12 cellular contexts compared by ENCODE assay signal in the genomic region with DNA sequence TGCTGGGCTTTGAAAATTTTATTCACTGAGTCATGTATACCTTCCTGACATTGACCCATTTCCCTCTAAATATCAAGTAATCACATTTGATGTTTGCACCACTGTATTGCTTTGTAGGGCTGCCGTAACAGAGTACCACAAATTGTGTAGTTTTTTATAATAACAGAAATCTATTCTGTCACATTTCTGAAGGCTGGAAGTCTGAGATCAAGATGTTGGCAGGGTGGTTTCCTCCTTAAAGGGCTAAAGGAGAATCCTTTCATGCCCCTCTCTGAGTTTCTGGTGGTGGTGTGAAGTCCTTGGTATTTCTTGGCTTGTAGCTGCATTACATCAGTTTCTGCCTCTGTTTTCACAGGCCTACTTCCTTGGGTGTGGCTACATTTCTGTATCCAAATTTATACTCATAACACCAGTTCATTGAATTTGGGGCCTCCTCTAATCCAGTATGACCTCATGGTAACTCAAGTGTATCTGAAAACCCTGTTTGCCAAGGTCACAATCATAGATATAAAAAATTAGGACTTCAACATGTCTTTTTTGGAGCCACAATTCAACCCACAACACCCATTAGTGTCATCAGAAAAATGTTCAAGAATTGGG. TPM values are rescaled to one million over a fixed set of nuclear protein-coding genes. Genes with fewer than 3 reads are reported as not detected.
DNase-seq lines count a peak whose midpoint lies in the region; ATAC-seq and TF ChIP-seq lines count a peak whose summit lies in the region.
"Had no signal": no experiment of that assay in that cellular context is flagged by ENCODE, and none has a peak within 500 bp of the region (broad histone marks: within the 10 kb centered on the region; RNA-seq: fewer than 3 reads in every experiment).

No MANE protein-coding gene starts in this region.

- no peaks in the 10 kb centered on the region for H3K9me3 ChIP-seq in GM23248 (ENCODE audit: low read depth)
- no peaks in the 10 kb centered on the region for H3K9me3 ChIP-seq in PC-9 (ENCODE audit: insufficient read depth, low read depth)
- H3K9me3 ChIP-seq in testis = no peaks in the 10 kb centered on the region

- ATAC-seq in HG02623 (IDR thresholded peaks at IDR 0.05; ENCODE audit: unreplicated experiment) = no peak

- peaks cover 6% of the 10 kb centered on the region for H3K4me1 ChIP-seq in GM23248 (ENCODE audit: insufficient read depth)
- H3K4me1 ChIP-seq in PC-9 (replicated peaks; ENCODE audit: insufficient read depth) = peaks cover 13% of the 10 kb centered on the region
- no peaks in the 10 kb centered on the region for H3K4me1 ChIP-seq in testis

- intact Hi-C loops in PC-9 (cut with micrococcal nuclease; ENCODE audit: unreplicated experiment) = no loop called here
- intact Hi-C loops in testis (cut with DNase I; ENCODE audit: low total_unique reads) = no loop called here

- peak; percentile 39 for DNase-seq in GM23248
- DNase-seq in PC-9 = peak in 1 of 2 experiments; percentile 37
- DNase-seq in dermis blood vessel endothelial cell = peak; percentile 45
- DNase-seq in myocyte (ENCODE audit: low read depth) = peak; percentile 14
- DNase-seq in stimulated activated naive CD4-positive, alpha-beta T cell treated with Interleukin-2 at 50 U/mL for 16 hours (lab: John Stamatoyannopoulos, UW) = no peak
- no peak for DNase-seq in testis
- DNase-seq: SHP77 treated with DMSO at 0.1 percent for 48 hours; stimulated activated CD4-positive, alpha-beta T cell treated with anti-CD3 and anti-CD28 coated beads, Interleukin-4, amount 100 ng/mL, for 4 hours; WERI-Rb-1 had no signal

- H3K79me2 ChIP-seq in GM23248 (ENCODE audit: insufficient read depth) = no peaks in the 10 kb centered on the region
- no peaks in the 10 kb centered on the region for H3K79me2 ChIP-seq in PC-9 (ENCODE audit: low read depth)

- no peaks in the 10 kb centered on the region for H3K36me3 ChIP-seq in GM23248 (ENCODE audit: low read depth)
- no peaks in the 10 kb centered on the region for H3K36me3 ChIP-seq in PC-9 (ENCODE audit: low read depth)
- H3K36me3 ChIP-seq in testis (ENCODE audit: low read depth, missing control alignments) = no peaks in the 10 kb centered on the region
- H3K36me3 ChIP-seq: WERI-Rb-1 had no signal

- H3K27ac ChIP-seq in GM23248 (no peak overlapping the region), PC-9 (peak overlapping the region; percentile 64), testis (no peak overlapping the region)
- H3K27ac ChIP-seq: WERI-Rb-1 had no signal

- CTCF ChIA-PET in PC-9 (lab: Charles Lee) = no interaction called here

- H3K27me3 ChIP-seq in GM23248 (replicated peaks; ENCODE audit: insufficient read depth) = peaks cover 15% of the 10 kb centered on the region; the same call in 1 of the 2 replicates
- no peaks in the 10 kb centered on the region for H3K27me3 ChIP-seq in PC-9 (ENCODE audit: insufficient read depth, low read depth)
- no peaks in the 10 kb centered on the region for H3K27me3 ChIP-seq in testis

- BruUV-seq in PC-9 (replicated peaks; lab: Mats Ljungman, UMichigan) = no TSS peak

- H4K20me1 ChIP-seq in GM23248 (ENCODE audit: insufficient read depth) (no peaks in the 10 kb centered on the region), PC-9 (ENCODE audit: insufficient read depth) (no peaks in the 10 kb centered on the region)

- H2AFZ ChIP-seq in GM23248 (no peak overlapping the region), PC-9 (peak overlapping the region; percentile 1; the same call in 1 of the 2 replicates)

- no peak for TF ChIP-seq POLR2A in testis (IDR thresholded peaks at IDR 0.05)

- TF ChIP-seq CTCF in PC-9 (conservative IDR thresholded peaks at IDR 0.05) (no peak), testis (IDR thresholded peaks at IDR 0.05) (no peak)

- no peaks in the 10 kb centered on the region for H3K9me2 ChIP-seq in GM23248 (ENCODE audit: insufficient read depth)
- no peaks in the 10 kb centered on the region for H3K9me2 ChIP-seq in PC-9 (ENCODE audit: insufficient read depth)

- H3F3A ChIP-seq in GM23248 (ENCODE audit: insufficient read depth) = no peaks in the 10 kb centered on the region
- no peaks in the 10 kb centered on the region for H3F3A ChIP-seq in PC-9 (ENCODE audit: insufficient read depth, low read depth)

- no peak overlapping the region for H3K4me3 ChIP-seq in GM23248
- H3K4me3 ChIP-seq in PC-9 = no peak overlapping the region
- H3K4me3 ChIP-seq in testis = no peak overlapping the region

- POLR2A ChIA-PET in PC-9 (lab: Charles Lee; ENCODE audit: unreplicated experiment) = no interaction called here

- H3K4me2 ChIP-seq in GM23248 (ENCODE audit: unreplicated experiment) (no peak overlapping the region), PC-9 (peak overlapping the region; percentile 30)

- H3K9ac ChIP-seq in GM23248 = no peak overlapping the region

- 5 to 19% methylated on average over 1 of the region's 1 CpG for WGBS in GM23248 (ENCODE audit: low coverage in 1 of 2, low lambda C conversion rate in 2 of 2, missing lambda C conversion rate in 2 of 2), 2 experiments
- WGBS in testis, 2 donors = 77 to 80% methylated on average over 1 of the region's 1 CpG

- in situ Hi-C loops in GM23248 (cut with MboI) = no loop called here

RNA-seq across cellular contexts. Expression of a gene that starts 29.1 kb away (rescaled TPM):
- not detected in 2 replicates for total RNA-seq in GM23248 (2014; rRNA removed; shearing (Covaris generic))
- polyA plus RNA-seq in GM23248 (2016; fragmentation: Nextera tagmentation; extraction: Ambion mirVana) (0.20 and 0.41 TPM in 2 replicates), testis (ENCODE audit: insufficient read depth, low read depth, low replicate concordance) (12.8 TPM)
- total RNA-seq in PC-9 (2021) (25.6 and 41.4 TPM in 2 replicates), dermis blood vessel endothelial cell (104 and 126 TPM in 2 replicates), myocyte (2.8 and 11.1 TPM in 2 replicates), testis (10 to 100 TPM; 16.9 to 26.3 TPM)
- polyA plus RNA-seq in myocyte (2012) = 3.0 TPM

RNA-seq across cellular contexts. Expression of a gene that starts 58.7 kb away (rescaled TPM):
- not detected in 2 replicates for total RNA-seq in GM23248 (2014; rRNA removed; shearing (Covaris generic))
- polyA plus RNA-seq in GM23248 (2016; fragmentation: Nextera tagmentation; extraction: Ambion mirVana) = not detected in 2 replicates
- total RNA-seq in PC-9 (2021) = not detected in 2 replicates
- total RNA-seq in dermis blood vessel endothelial cell = not detected in 2 replicates
- not detected in 2 replicates for total RNA-seq in myocyte
- polyA plus RNA-seq in myocyte (2012) = not detected
- total RNA-seq in testis = under 1 TPM in 1 of 2 donors, not detected in 1; 0.12 TPM
- 1.5 TPM for polyA plus RNA-seq in testis (ENCODE audit: insufficient read depth, low read depth, low replicate concordance)
- total RNA-seq: LHCN-M2, renal cortical epithelial cell had no signal

Comparison
In these comparisons a context has a peak if more than half of its experiments do, and no peak if none do; other contexts are left out.
1. DNase-seq: peak in GM23248 (single experiment), dermis blood vessel endothelial cell (single experiment) and myocyte (single experiment); none in stimulated activated naive CD4-positive, alpha-beta T cell treated with Interleukin-2 at 50 U/mL for 16 hours (single experiment) and testis (single experiment).